In genomic region chr17:50058296-50058945, GRCh38 we compare ENCODE assay signal across 12 cellular contexts. TPM values are rescaled to one million over a fixed set of nuclear protein-coding genes. Genes with fewer than 3 reads are reported as not detected.
A peak's percentile ranks its signal among the peaks of the same experiment; 100 is the strongest.
DNase-seq lines count a peak whose midpoint lies in the region; ATAC-seq and TF ChIP-seq lines count a peak whose summit lies in the region.
"Had no signal": no experiment of that assay in that cellular context is flagged by ENCODE, and none has a peak within 500 bp of the region (broad histone marks: within the 10 kb centered on the region; RNA-seq: fewer than 3 reads in every experiment).

No MANE protein-coding gene starts in this region.

- TF ChIP-seq POLR2A in gastroesophageal sphincter (IDR thresholded peaks at IDR 0.05): no peak

- no peak overlapping the region for H3K27ac Mint-ChIP-seq in CD14-positive monocyte
- H3K27ac Mint-ChIP-seq: activated CD8-positive, alpha-beta T cell treated with anti-CD3 and anti-CD28 coated beads for 36 hours had no signal

- H3K9me3 ChIP-seq in gastroesophageal sphincter: no peaks in the 10 kb centered on the region

- peak overlapping the region in 1 of 2 donors; percentile 93 for H3K4me3 Mint-ChIP-seq in CD14-positive monocyte
- H3K4me3 Mint-ChIP-seq: activated CD8-positive, alpha-beta T cell treated with anti-CD3 and anti-CD28 coated beads for 36 hours had no signal

- TF ChIP-seq EP300 in gastroesophageal sphincter (IDR thresholded peaks at IDR 0.05): no peak

- peak overlapping the region in 3 of 4 donors; percentile 91 to 95 (median 94) for H3K27ac ChIP-seq in gastroesophageal sphincter
- H3K27ac ChIP-seq: parathyroid adenoma had no signal

- intact Hi-C loops in CD14-positive monocyte (cut with micrococcal nuclease): no loop called here

- H3K4me1 ChIP-seq in gastroesophageal sphincter: peaks cover 10 to 92% (median 56%) of the 10 kb centered on the region in 3 donors

- H3K27me3 Mint-ChIP-seq in CD14-positive monocyte (ENCODE audit: low read depth in 3 of 3): peaks cover 49 to 62% (median 51%) of the 10 kb centered on the region in 3 donors

- H3K27me3 ChIP-seq in gastroesophageal sphincter: no peaks in the 10 kb centered on the region

- peaks cover 18% of the 10 kb centered on the region for H3K4me1 Mint-ChIP-seq in CD14-positive monocyte

- 41 to 83% methylated on average over 1 to 5 of the region's 10 CpGs for WGBS in gastroesophageal sphincter (ENCODE audit: low coverage in 1 of 2), 2 donors

- no peaks in the 10 kb centered on the region for H3K36me3 ChIP-seq in gastroesophageal sphincter

- TF ChIP-seq CTCF in CD14-positive monocyte (IDR thresholded peaks at IDR 0.05): no peak
- no peak for TF ChIP-seq CTCF in WI38 (IDR thresholded peaks at IDR 0.05; ENCODE audit: low read depth, low read length)
- no peak for TF ChIP-seq CTCF in gastroesophageal sphincter (IDR thresholded peaks at IDR 0.05)
- no peak for TF ChIP-seq CTCF in retinal pigment epithelial cell (conservative IDR thresholded peaks at IDR 0.05; ENCODE audit: low read depth, low read length)

- H3K36me3 Mint-ChIP-seq in CD14-positive monocyte: peaks cover 0 to 6% of the 10 kb centered on the region in 2 donors

- peak overlapping the region; percentile 82 for H3K4me3 ChIP-seq in WI38 (ENCODE audit: low read depth, low read length)
- H3K4me3 ChIP-seq in gastroesophageal sphincter: no peak overlapping the region
- peak overlapping the region; percentile 94 for H3K4me3 ChIP-seq in retinal pigment epithelial cell (ENCODE audit: low read length)

- ATAC-seq in gastroesophageal sphincter (no peak), HG02970 (IDR thresholded peaks at IDR 0.05; ENCODE audit: low FRiP score, unreplicated experiment) (no peak), HG03045 (IDR thresholded peaks at IDR 0.05; ENCODE audit: unreplicated experiment) (no peak)
- ATAC-seq: activated CD8-positive, alpha-beta T cell treated with anti-CD3 and anti-CD28 coated beads for 36 hours had no signal

- peaks cover 0 to 18% (median 5%) of the 10 kb centered on the region in 7 donors for H3K9me3 Mint-ChIP-seq in CD14-positive monocyte
- H3K9me3 Mint-ChIP-seq: activated CD8-positive, alpha-beta T cell treated with anti-CD3 and anti-CD28 coated beads for 36 hours had no signal

- peak; percentile 20 for DNase-seq in CD14-positive monocyte (ENCODE audit: low spot score)
- DNase-seq in retinal pigment epithelial cell (ENCODE audit: low read depth): no peak
- no peak for DNase-seq in NCI-H1417 treated with DMSO at 0.1 percent for 48 hours (lab: John Stamatoyannopoulos, UW)
- DNase-seq in SIG-M5 (lab: John Stamatoyannopoulos, UW): no peak
- DNase-seq: activated CD8-positive, alpha-beta T cell treated with anti-CD3 and anti-CD28 coated beads for 36 hours; anterior cingulate cortex; NCI-H1436 treated with DMSO at 0.1 percent for 48 hours had no signal

RNA-seq across cellular contexts. Expression of gene ITGA3, which starts 2.5 kb away (rescaled TPM):
- under 1 TPM in 1 of 2 donors, not detected in 1; 0.31 TPM for polyA plus RNA-seq in CD14-positive monocyte
- 100 to 1,000 TPM in 3 of 4 donors, 10 to 100 TPM in 1; 62.4 to 131 (median 124) TPM for total RNA-seq in gastroesophageal sphincter

RNA-seq across cellular contexts. Expression of gene PDK2, which starts 36.7 kb away (rescaled TPM):
- 10 to 100 TPM; 15.9 to 23.4 TPM for polyA plus RNA-seq in CD14-positive monocyte
- 10 to 100 TPM; 31.6 to 70.6 (median 58.1) TPM for total RNA-seq in gastroesophageal sphincter

Comparison
In these comparisons a context has a peak if more than half of its experiments do, and no peak if none do; other contexts are left out.
1. H3K4me3 ChIP-seq: peak in WI38 (single experiment) and retinal pigment epithelial cell (single experiment); none in gastroesophageal sphincter (0 of 2).